ENCODE assay signal across 1 cellular context in the genomic region with DNA sequence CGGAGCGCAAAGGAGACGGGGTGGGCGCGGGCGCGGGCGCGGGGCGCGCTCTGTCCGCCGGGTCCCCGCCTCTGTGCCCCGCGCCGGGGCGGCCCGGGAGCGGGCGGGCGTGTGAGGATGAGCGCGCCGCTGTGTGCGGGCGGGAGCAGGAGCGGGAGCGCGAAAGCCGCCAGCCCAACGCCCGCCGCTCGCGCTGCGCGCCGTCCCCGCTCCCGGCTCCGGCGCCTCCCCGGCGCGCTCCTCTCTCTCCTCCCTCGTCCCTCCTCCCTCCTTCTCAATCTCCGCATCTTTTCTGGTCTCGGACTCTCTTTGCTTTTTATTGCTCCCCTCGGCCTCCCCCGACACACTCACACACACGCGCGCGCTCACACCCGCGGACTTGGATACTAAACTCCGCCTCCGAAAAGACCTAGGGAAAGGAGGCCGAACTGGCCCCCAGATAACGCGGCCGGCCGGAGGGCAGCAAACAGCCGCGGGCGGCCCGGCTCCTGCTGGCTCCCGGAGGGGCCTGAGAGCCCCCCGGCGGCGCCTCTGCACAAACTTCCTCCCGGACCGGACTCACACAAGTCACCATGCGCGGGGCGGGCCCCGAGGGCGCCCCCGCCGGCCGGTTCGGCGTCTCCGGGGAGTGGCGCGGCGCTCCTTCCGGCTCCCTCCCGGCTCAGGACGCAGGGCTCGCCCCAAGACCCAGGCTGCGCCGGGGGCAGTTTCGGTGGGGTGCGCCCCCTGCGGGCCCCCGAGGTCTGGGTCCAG.
TF ChIP-seq lines count a peak whose summit lies in the region.

A gene with protein sequence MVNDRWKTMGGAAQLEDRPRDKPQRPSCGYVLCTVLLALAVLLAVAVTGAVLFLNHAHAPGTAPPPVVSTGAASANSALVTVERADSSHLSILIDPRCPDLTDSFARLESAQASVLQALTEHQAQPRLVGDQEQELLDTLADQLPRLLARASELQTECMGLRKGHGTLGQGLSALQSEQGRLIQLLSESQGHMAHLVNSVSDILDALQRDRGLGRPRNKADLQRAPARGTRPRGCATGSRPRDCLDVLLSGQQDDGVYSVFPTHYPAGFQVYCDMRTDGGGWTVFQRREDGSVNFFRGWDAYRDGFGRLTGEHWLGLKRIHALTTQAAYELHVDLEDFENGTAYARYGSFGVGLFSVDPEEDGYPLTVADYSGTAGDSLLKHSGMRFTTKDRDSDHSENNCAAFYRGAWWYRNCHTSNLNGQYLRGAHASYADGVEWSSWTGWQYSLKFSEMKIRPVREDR (minus strand): TSS at position 596 of the 753 bp plus-strand sequence. CDS start 640 bp downstream, outside the sequence.

TF ChIP-seq in IMR-90, 13 proteins besides CTCF, POLR2A, EP300 and RAD21 (continued from another document):
- TF ChIP-seq, protein P1, sequence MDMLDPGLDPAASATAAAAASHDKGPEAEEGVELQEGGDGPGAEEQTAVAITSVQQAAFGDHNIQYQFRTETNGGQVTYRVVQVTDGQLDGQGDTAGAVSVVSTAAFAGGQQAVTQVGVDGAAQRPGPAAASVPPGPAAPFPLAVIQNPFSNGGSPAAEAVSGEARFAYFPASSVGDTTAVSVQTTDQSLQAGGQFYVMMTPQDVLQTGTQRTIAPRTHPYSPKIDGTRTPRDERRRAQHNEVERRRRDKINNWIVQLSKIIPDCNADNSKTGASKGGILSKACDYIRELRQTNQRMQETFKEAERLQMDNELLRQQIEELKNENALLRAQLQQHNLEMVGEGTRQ (IDR thresholded peaks at IDR 0.05; ENCODE audit: low read depth, low read length), result no peak
- TF ChIP-seq RFX5 (IDR thresholded peaks at IDR 0.05; ENCODE audit: low read depth, low read length) (no peak), MAZ (IDR thresholded peaks at IDR 0.05; ENCODE audit: borderline replicate concordance, low read depth, low read length) (no peak)
